ENCODE assay signal across 13 cellular contexts in the genomic region with DNA sequence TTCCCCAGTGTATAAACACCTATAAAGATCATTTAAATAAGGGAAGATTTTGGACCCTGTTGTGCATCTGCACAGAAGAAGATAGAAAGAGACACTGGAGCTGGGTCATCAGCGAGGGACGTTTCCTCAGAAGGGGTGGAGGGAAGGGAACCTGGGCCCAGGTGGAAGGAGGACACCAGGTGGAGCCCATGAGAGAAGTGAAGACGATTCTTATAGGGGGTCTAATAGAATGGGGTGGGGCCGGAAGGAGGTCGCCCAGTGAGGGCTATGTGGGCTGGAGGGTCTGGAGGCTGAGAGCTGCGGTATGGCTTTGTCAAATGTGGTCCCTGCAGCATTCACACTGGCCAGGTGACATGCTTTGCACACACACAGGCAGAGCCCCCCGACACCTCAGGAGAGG. TPM values are rescaled to one million over a fixed set of nuclear protein-coding genes. Genes with fewer than 3 reads are reported as not detected.
A peak's percentile ranks its signal among the peaks of the same experiment; 100 is the strongest.
DNase-seq lines count a peak whose midpoint lies in the region; ATAC-seq and TF ChIP-seq lines count a peak whose summit lies in the region.
"Had no signal": no experiment of that assay in that cellular context is flagged by ENCODE, and none has a peak within 500 bp of the region (broad histone marks: within the 10 kb centered on the region; RNA-seq: fewer than 3 reads in every experiment).

No MANE protein-coding gene starts in this region.

- no peaks in the 10 kb centered on the region for H3F3A ChIP-seq in GM23338 (replicated peaks; ENCODE audit: low read depth)
- H3F3A ChIP-seq in smooth muscle cell (ENCODE audit: low read depth), result peaks cover 36% of the 10 kb centered on the region

- ATAC-seq in GM23338 (peak; percentile 16), lower lobe of right lung (no peak), HG02938 (IDR thresholded peaks at IDR 0.05; ENCODE audit: unreplicated experiment) (no peak)
- ATAC-seq: psoas muscle had no signal

- H3K79me2 ChIP-seq in GM23338 (replicated peaks; ENCODE audit: insufficient read depth), result peaks cover 99% of the 10 kb centered on the region
- peaks cover 65% of the 10 kb centered on the region for H3K79me2 ChIP-seq in smooth muscle cell (ENCODE audit: low read depth)

- H3K9me2 ChIP-seq in GM23338 (ENCODE audit: insufficient read depth), result no peaks in the 10 kb centered on the region

- H3K27me3 Mint-ChIP-seq in GM23338 (ENCODE audit: insufficient read depth, low read depth, poor library complexity) (peaks cover 8% of the 10 kb centered on the region), brain (peaks cover 4% of the 10 kb centered on the region)
- H3K27me3 Mint-ChIP-seq in activated naive CD8-positive, alpha-beta T cell treated with anti-CD3 and anti-CD28 coated beads for 36 hours, result peaks cover 3% of the 10 kb centered on the region

- 78% methylated on average over 7 of the region's 7 CpGs for WGBS in smooth muscle cell (ENCODE audit: low lambda C conversion rate)

- H3K9me3 Mint-ChIP-seq in GM23338 (no peaks in the 10 kb centered on the region), brain (no peaks in the 10 kb centered on the region)
- no peaks in the 10 kb centered on the region for H3K9me3 Mint-ChIP-seq in activated naive CD8-positive, alpha-beta T cell treated with anti-CD3 and anti-CD28 coated beads for 36 hours

- peak; percentile 49 for DNase-seq in GM23338 (ENCODE audit: low spot score)
- DNase-seq in lower lobe of right lung, result no peak
- no peak for DNase-seq in smooth muscle cell (lab: John Stamatoyannopoulos, UW; ENCODE audit: unreplicated experiment)
- DNase-seq in activated naive CD8-positive, alpha-beta T cell treated with anti-CD3 and anti-CD28 coated beads for 36 hours, result no peak
- no peak for DNase-seq in midbrain (lab: John Stamatoyannopoulos, UW)
- no peak for DNase-seq in activated CD8-positive, alpha-beta memory T cell treated with anti-CD3 and anti-CD28 coated beads, Interleukin-2, amount 50 U/mL, for 48 hours
- DNase-seq: activated CD4-positive, alpha-beta T cell treated with anti-CD3 and anti-CD28 coated beads, Interleukin-2, amount 50 U/mL, for 48 hours; dermis blood vessel endothelial cell; MV-4-11; psoas muscle; stimulated activated CD4-positive, alpha-beta T cell treated with anti-CD3 and anti-CD28 coated beads, Interleukin-1b, Interleukin-23, amount 100 ng/mL, for 48 hours had no signal

- intact Hi-C loops in lower lobe of right lung (cut with DNase I), result no loop called here

- H3K27ac ChIP-seq in GM23338 (ENCODE audit: low read depth) (0 out of 2 replicates have a peak overlapping the region, but pooled peaks have one; percentile 55), lower lobe of right lung (peak overlapping the region; percentile 67), smooth muscle cell (ENCODE audit: low read depth) (peak overlapping the region; percentile 99)

- H3K36me3 Mint-ChIP-seq in GM23338 (ENCODE audit: low read depth) (no peaks in the 10 kb centered on the region; the same call in 2 of the 3 replicates), brain (no peaks in the 10 kb centered on the region)
- no peaks in the 10 kb centered on the region for H3K36me3 Mint-ChIP-seq in activated naive CD8-positive, alpha-beta T cell treated with anti-CD3 and anti-CD28 coated beads for 36 hours

- H3K27ac Mint-ChIP-seq in GM23338 (peak overlapping the region; percentile 26), brain (peak overlapping the region; percentile 73 to 96 (median 93))
- H3K27ac Mint-ChIP-seq in activated naive CD8-positive, alpha-beta T cell treated with anti-CD3 and anti-CD28 coated beads for 36 hours, result no peak overlapping the region

- H3K36me3 ChIP-seq in GM23338 (ENCODE audit: insufficient read depth), result no peaks in the 10 kb centered on the region
- H3K36me3 ChIP-seq in lower lobe of right lung, result no peaks in the 10 kb centered on the region
- H3K36me3 ChIP-seq in smooth muscle cell (ENCODE audit: low read depth), result no peaks in the 10 kb centered on the region

- peaks cover 7% of the 10 kb centered on the region; the same call in 1 of the 2 replicates for H4K20me1 ChIP-seq in GM23338 (replicated peaks; ENCODE audit: insufficient read depth)
- peaks cover 28% of the 10 kb centered on the region for H4K20me1 ChIP-seq in smooth muscle cell (ENCODE audit: low read depth)

- H3K4me3 ChIP-seq in GM23338 (no peak overlapping the region), lower lobe of right lung (no peak overlapping the region), smooth muscle cell (no peak overlapping the region)
- H3K4me3 ChIP-seq: psoas muscle had no signal

- no peak overlapping the region for H2AFZ ChIP-seq in GM23338
- no peak overlapping the region for H2AFZ ChIP-seq in smooth muscle cell (ENCODE audit: low read depth)

- H3K4me1 ChIP-seq in GM23338 (ENCODE audit: insufficient read depth) (peaks cover 84% of the 10 kb centered on the region), lower lobe of right lung (peaks cover 84% of the 10 kb centered on the region), smooth muscle cell (ENCODE audit: low read depth) (peaks cover 85% of the 10 kb centered on the region)

- peak; percentile 34 to 41; a peak in 2 of 4 replicates for TF ChIP-seq CTCF in GM23338 (conservative IDR thresholded peaks at IDR 0.05; ENCODE audit: low read depth in 2 of 2)
- TF ChIP-seq CTCF in brain (conservative IDR thresholded peaks at IDR 0.05), result no peak
- no peak for TF ChIP-seq CTCF in lower lobe of right lung (IDR thresholded peaks at IDR 0.05)
- TF ChIP-seq CTCF in smooth muscle cell (IDR thresholded peaks at IDR 0.05; ENCODE audit: borderline replicate concordance, insufficient read depth, poor library complexity, severe bottlenecking), result no peak

- H3K4me1 Mint-ChIP-seq in GM23338 (peaks cover 91% of the 10 kb centered on the region), brain (peaks cover 99% of the 10 kb centered on the region)
- no peaks in the 10 kb centered on the region for H3K4me1 Mint-ChIP-seq in activated naive CD8-positive, alpha-beta T cell treated with anti-CD3 and anti-CD28 coated beads for 36 hours

- H3K9me3 ChIP-seq in lower lobe of right lung (no peaks in the 10 kb centered on the region), smooth muscle cell (replicated peaks; ENCODE audit: low read depth) (no peaks in the 10 kb centered on the region)
- H3K9me3 ChIP-seq: psoas muscle had no signal

- no peak overlapping the region for H3K9ac ChIP-seq in smooth muscle cell (ENCODE audit: low read depth)

- no peak overlapping the region; the same call in 2 of the 3 replicates for H3K4me3 Mint-ChIP-seq in GM23338
- H3K4me3 Mint-ChIP-seq in brain, result peak overlapping the region; percentile 16 to 60 (median 52)
- H3K4me3 Mint-ChIP-seq in activated naive CD8-positive, alpha-beta T cell treated with anti-CD3 and anti-CD28 coated beads for 36 hours, result no peak overlapping the region

- H3K4me2 ChIP-seq in GM23338, result peak overlapping the region; percentile 64; the same call in 1 of the 2 replicates
- H3K4me2 ChIP-seq in smooth muscle cell, result peak overlapping the region; percentile 82

- H3K27me3 ChIP-seq in GM23338 (ENCODE audit: insufficient read depth) (no peaks in the 10 kb centered on the region), lower lobe of right lung (ENCODE audit: low read depth) (no peaks in the 10 kb centered on the region), smooth muscle cell (ENCODE audit: low read depth) (no peaks in the 10 kb centered on the region)

TF ChIP-seq in GM23338, 12 proteins besides CTCF, POLR2A, EP300 and RAD21:
- TF ChIP-seq, protein P1, sequence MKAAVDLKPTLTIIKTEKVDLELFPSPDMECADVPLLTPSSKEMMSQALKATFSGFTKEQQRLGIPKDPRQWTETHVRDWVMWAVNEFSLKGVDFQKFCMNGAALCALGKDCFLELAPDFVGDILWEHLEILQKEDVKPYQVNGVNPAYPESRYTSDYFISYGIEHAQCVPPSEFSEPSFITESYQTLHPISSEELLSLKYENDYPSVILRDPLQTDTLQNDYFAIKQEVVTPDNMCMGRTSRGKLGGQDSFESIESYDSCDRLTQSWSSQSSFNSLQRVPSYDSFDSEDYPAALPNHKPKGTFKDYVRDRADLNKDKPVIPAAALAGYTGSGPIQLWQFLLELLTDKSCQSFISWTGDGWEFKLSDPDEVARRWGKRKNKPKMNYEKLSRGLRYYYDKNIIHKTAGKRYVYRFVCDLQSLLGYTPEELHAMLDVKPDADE (IDR thresholded peaks at IDR 0.05), result no peak

RNA-seq across cellular contexts. Expression of gene KIRREL1, which starts 13.7 kb away (rescaled TPM):
- 35.2 and 41.0 TPM in 2 replicates for total RNA-seq in GM23338 (2014; rRNA removed; shearing (Covaris generic))
- polyA plus RNA-seq in GM23338 (2016; fragmentation: Nextera tagmentation; extraction: Ambion mirVana), result 5.1 and 5.6 TPM in 2 replicates
- polyA plus RNA-seq in brain (ENCODE audit: insufficient read depth, low read depth, low replicate concordance), result 4.0 TPM
- total RNA-seq in lower lobe of right lung, result 26.9 TPM
- 58.4 and 66.6 TPM in 2 replicates for total RNA-seq in smooth muscle cell
- 40.9 and 41.2 TPM in 2 replicates for polyA plus RNA-seq in smooth muscle cell
- total RNA-seq in activated naive CD8-positive, alpha-beta T cell treated with anti-CD3 and anti-CD28 coated beads for 36 hours, result under 1 TPM; 0.10 to 0.16 TPM

Comparison
In these comparisons a context has a peak if more than half of its experiments do, and no peak if none do; other contexts are left out.
1. H3K4me3 Mint-ChIP-seq: peak in brain (5 of 5); none in GM23338 (single experiment) and activated naive CD8-positive, alpha-beta T cell treated with anti-CD3 and anti-CD28 coated beads for 36 hours (single experiment).
2. CTCF ChIP-seq: peak in GM23338 (2 of 2); none in brain (0 of 2), lower lobe of right lung (single experiment) and smooth muscle cell (single experiment).
3. RNA of gene KIRREL1, which starts 13.7 kb away (total RNA-seq): 58.4 to 66.6 TPM in smooth muscle cell, 35.2 to 41.0 TPM in GM23338 and 26.9 TPM in lower lobe of right lung (single experiment); 0.10 to 0.16 TPM in activated naive CD8-positive, alpha-beta T cell treated with anti-CD3 and anti-CD28 coated beads for 36 hours; every median in the first group is over 10 times any median in the second.
4. Peak in every context shown above with its lines, with median percentiles within 50 percentile points of each other: H3K27ac ChIP-seq.